Comparison of ENCODE assay signal across 39 cellular contexts in the genomic region with DNA sequence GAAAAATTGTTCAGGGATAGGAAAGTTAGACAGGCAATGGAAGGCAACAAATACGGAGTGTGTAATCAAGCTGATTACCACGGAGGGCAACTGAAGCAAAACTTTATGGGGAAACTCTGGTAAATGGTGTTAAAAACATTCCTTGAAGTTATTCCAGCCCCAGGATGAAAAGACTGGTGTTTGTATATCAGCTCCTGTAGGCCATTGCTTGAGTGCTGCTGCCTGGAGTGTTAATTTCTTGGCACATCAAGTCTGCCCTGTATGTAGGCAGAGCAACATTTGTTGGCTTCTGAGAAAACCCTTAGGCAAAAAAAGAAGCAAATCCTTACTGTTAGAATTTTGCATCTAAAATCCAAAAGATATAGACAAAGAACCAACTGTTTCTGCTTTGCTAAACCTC.
"Had no signal": no experiment of that assay in that cellular context is flagged by ENCODE, and none has a peak within 500 bp of the region (broad histone marks: within the 10 kb centered on the region; RNA-seq: fewer than 3 reads in every experiment).

No MANE protein-coding gene starts in this region.

- H3K4me3 Mint-ChIP-seq: activated CD8-positive, alpha-beta T cell treated with anti-CD3 and anti-CD28 coated beads for 36 hours; activated naive CD8-positive, alpha-beta T cell treated with anti-CD3 and anti-CD28 coated beads for 36 hours; activated T-cell treated with anti-CD3 and anti-CD28 coated beads, Interleukin-2, amount 50 U/mL, for 4 hours; activated T-helper 17 cell treated with anti-CD3 and anti-CD28 coated beads, Interleukin-2, amount 50 U/mL, for 72 hours; central memory CD8-positive, alpha-beta T cell; IgD-negative memory B cell; T-cell had no signal

- H3K27ac Mint-ChIP-seq: activated CD8-positive, alpha-beta T cell treated with anti-CD3 and anti-CD28 coated beads for 36 hours; activated naive CD8-positive, alpha-beta T cell treated with anti-CD3 and anti-CD28 coated beads for 36 hours; activated T-helper 17 cell treated with anti-CD3 and anti-CD28 coated beads, Interleukin-2, amount 50 U/mL, for 72 hours; IgD-negative memory B cell; T-cell had no signal

- H3K9me3 Mint-ChIP-seq: central memory CD8-positive, alpha-beta T cell; IgD-negative memory B cell had no signal

- H3K27me3 Mint-ChIP-seq: activated CD8-positive, alpha-beta T cell treated with anti-CD3 and anti-CD28 coated beads for 36 hours; activated naive CD8-positive, alpha-beta T cell treated with anti-CD3 and anti-CD28 coated beads for 36 hours; activated T-helper 17 cell treated with anti-CD3 and anti-CD28 coated beads, Interleukin-2, amount 50 U/mL, for 72 hours; central memory CD8-positive, alpha-beta T cell; IgD-negative memory B cell; T-cell had no signal

- H3K4me1 ChIP-seq: Peyer's patch, SJSA1 had no signal

- H3K36me3 ChIP-seq: cardiac muscle cell, MG63, Peyer's patch, SJSA1, WERI-Rb-1 had no signal

- H3K4me3 ChIP-seq: cardiac muscle cell, MG63, Peyer's patch, SJSA1 had no signal

- ATAC-seq: activated CD8-positive, alpha-beta T cell treated with anti-CD3 and anti-CD28 coated beads for 36 hours; activated T-cell treated with anti-CD3 and anti-CD28 coated beads, Interleukin-2, amount 50 U/mL, for 4 hours; PC-3; SK-N-SH treated with all-trans-retinoic acid at 6 μM for 48 hours; T-cell had no signal

- H3K27me3 ChIP-seq: cardiac muscle cell, MG63, Peyer's patch, SJSA1 had no signal

- H3K36me3 Mint-ChIP-seq: activated naive CD8-positive, alpha-beta T cell treated with anti-CD3 and anti-CD28 coated beads for 36 hours; IgD-negative memory B cell; T-cell had no signal

- DNase-seq: activated CD4-positive, alpha-beta T cell treated with anti-CD3 and anti-CD28 coated beads for 1 hour; activated CD4-positive, alpha-beta T cell treated with anti-CD3 and anti-CD28 coated beads for 48 hours; activated CD4-positive, alpha-beta T cell treated with anti-CD3 and anti-CD28 coated beads, Interleukin-2, amount 50 U/mL, for 4 hours; activated CD4-positive, CD25-positive, alpha-beta regulatory T cell; activated CD8-positive, alpha-beta T cell treated with anti-CD3 and anti-CD28 coated beads for 36 hours; activated effector memory CD4-positive, alpha-beta T cell treated with anti-CD3 and anti-CD28 coated beads, Interleukin-2, amount 50 U/mL, for 16 hours; activated naive CD4-positive, alpha-beta T cell; activated naive CD4-positive, alpha-beta T cell treated with anti-CD3 and anti-CD28 coated beads, Interleukin-2, amount 50 U/mL, for 16 hours; activated naive CD8-positive, alpha-beta T cell treated with anti-CD3 and anti-CD28 coated beads for 36 hours; activated T-cell treated with anti-CD3 and anti-CD28 coated beads, Interleukin-2, amount 50 U/mL, for 4 hours; amniotic stem cell; aorta; Karpas-422; KBM-7; MG63; NCI-H1048; NCI-H1105 treated with DMSO at 0.1 percent for 48 hours; NCI-H1436; NCI-H1694; NCI-H1930; NCI-H2081 treated with DMSO at 0.1 percent for 48 hours; NCI-H226; NCI-H510A; NCI-H526; NCI-H774; PC-3; Peyer's patch; RPMI8226; SHP77 treated with DMSO at 0.1 percent for 48 hours; T-cell; T-helper 2 cell; T1000; WERI-Rb-1 had no signal

- H3K4me1 Mint-ChIP-seq: central memory CD8-positive, alpha-beta T cell had no signal

- H3K27ac ChIP-seq: cardiac muscle cell, Peyer's patch, SJSA1, WERI-Rb-1 had no signal

- H3K9me3 ChIP-seq: MG63, Peyer's patch, SJSA1 had no signal
